ENCODE assay signal across 17 cellular contexts in genomic region chr2:69603146-69603743, GRCh38. TPM values are rescaled to one million over a fixed set of nuclear protein-coding genes. Genes with fewer than 3 reads are reported as not detected.
DNase-seq lines count a peak whose midpoint lies in the region; ATAC-seq and TF ChIP-seq lines count a peak whose summit lies in the region.
"Had no signal": no experiment of that assay in that cellular context is flagged by ENCODE, and none has a peak within 500 bp of the region (broad histone marks: within the 10 kb centered on the region; RNA-seq: fewer than 3 reads in every experiment).

No MANE protein-coding gene starts in this region.

- intact Hi-C loops in Right ventricle myocardium inferior (cut with DNase I): no loop called here
- intact Hi-C loops in left ventricle myocardium inferior (cut with micrococcal nuclease): no loop called here
- intact Hi-C loops in activated CD8-positive, alpha-beta T cell treated with anti-CD3 and anti-CD28 coated beads for 36 hours (cut with micrococcal nuclease): no loop called here

- H3K9me3 ChIP-seq in left ventricle myocardium inferior (replicated peaks): no peaks in the 10 kb centered on the region
- H3K9me3 ChIP-seq: mucosa of descending colon, uterus had no signal

- POLR2A ChIA-PET in activated CD8-positive, alpha-beta T cell treated with anti-CD3 and anti-CD28 coated beads for 36 hours (lab: Charles Lee): interaction anchor here (0.6 to 2.3 kb wide), 7 partner anchors 10 to 537 kb away, joined by 3 to 11 read pairs (median 3); no protein-coding TSS in a partner anchor

- no peaks in the 10 kb centered on the region for H3K27me3 ChIP-seq in left ventricle myocardium inferior (ENCODE audit: low read depth)
- H3K27me3 ChIP-seq: uterus had no signal

- peaks cover 56% of the 10 kb centered on the region for H3K36me3 Mint-ChIP-seq in activated CD8-positive, alpha-beta T cell treated with anti-CD3 and anti-CD28 coated beads for 36 hours (ENCODE audit: low read depth)

- H3K27ac ChIP-seq in left ventricle myocardium inferior (replicated peaks): no peak overlapping the region
- H3K27ac ChIP-seq: RWPE1, uterus had no signal

- CTCF ChIA-PET in activated CD8-positive, alpha-beta T cell treated with anti-CD3 and anti-CD28 coated beads for 36 hours (lab: Charles Lee): interaction anchor here (0.7 to 4.9 kb wide), 5 partner anchors 10 to 38 kb away, joined by 3 to 20 read pairs (median 4); no protein-coding TSS in a partner anchor

- no peaks in the 10 kb centered on the region for H3K27me3 Mint-ChIP-seq in activated CD8-positive, alpha-beta T cell treated with anti-CD3 and anti-CD28 coated beads for 36 hours
- no peaks in the 10 kb centered on the region for H3K27me3 Mint-ChIP-seq in stimulated activated naive CD8-positive, alpha-beta T cell treated with anti-CD3 and anti-CD28 coated beads, Interleukin-15, amount 100 ng/mL, for 72 hours

- no peak overlapping the region for H3K4me3 ChIP-seq in left ventricle myocardium inferior
- H3K4me3 ChIP-seq: mucosa of descending colon, uterus had no signal

- ATAC-seq in Right ventricle myocardium inferior (peak; percentile 31), HG02938 (IDR thresholded peaks at IDR 0.05; ENCODE audit: unreplicated experiment) (no peak), HG02884 (IDR thresholded peaks at IDR 0.05; ENCODE audit: unreplicated experiment) (no peak)
- peak; percentile 28 for ATAC-seq in activated CD8-positive, alpha-beta T cell treated with anti-CD3 and anti-CD28 coated beads for 36 hours
- peak; percentile 34 for ATAC-seq in stimulated activated naive CD8-positive, alpha-beta T cell treated with anti-CD3 and anti-CD28 coated beads, Interleukin-15, amount 100 ng/mL, for 72 hours
- ATAC-seq: mucosa of descending colon had no signal

- peaks cover 18% of the 10 kb centered on the region for H3K9me3 Mint-ChIP-seq in activated CD8-positive, alpha-beta T cell treated with anti-CD3 and anti-CD28 coated beads for 36 hours
- peaks cover 6 to 9% of the 10 kb centered on the region in 2 donors for H3K9me3 Mint-ChIP-seq in stimulated activated naive CD8-positive, alpha-beta T cell treated with anti-CD3 and anti-CD28 coated beads, Interleukin-15, amount 100 ng/mL, for 72 hours
- H3K9me3 Mint-ChIP-seq: T-helper 1 cell treated with Interleukin-12 subunit alpha and Interleukin-12 subunit beta and Interleukin-4 antibody, amounts not matched to agents 30 μg/mL and 1 μg/mL, for 36 hours had no signal

- peaks cover 87% of the 10 kb centered on the region for H3K4me1 Mint-ChIP-seq in activated CD8-positive, alpha-beta T cell treated with anti-CD3 and anti-CD28 coated beads for 36 hours (ENCODE audit: low read depth)
- H3K4me1 Mint-ChIP-seq in stimulated activated naive CD8-positive, alpha-beta T cell treated with anti-CD3 and anti-CD28 coated beads, Interleukin-15, amount 100 ng/mL, for 72 hours: peaks cover 90% of the 10 kb centered on the region

- DNase-seq in Right ventricle myocardium inferior (ENCODE audit: missing footprints) (no peak), left ventricle myocardium inferior (no peak), fibroblast of gingiva (ENCODE audit: low read depth) (peak; percentile 19), SW480 (ENCODE audit: low spot score) (no peak)
- DNase-seq in activated CD8-positive, alpha-beta T cell treated with anti-CD3 and anti-CD28 coated beads for 36 hours: peak; percentile 25
- no peak for DNase-seq in stimulated activated naive CD8-positive, alpha-beta T cell treated with anti-CD3 and anti-CD28 coated beads, Interleukin-15, amount 100 ng/mL, for 72 hours
- DNase-seq: activated effector memory CD4-positive, alpha-beta T cell treated with anti-CD3 and anti-CD28 coated beads, Interleukin-2, amount 50 U/mL, for 16 hours; effector CD4-positive, alpha-beta T cell; left cardiac atrium; mucosa of descending colon; NCI-H1092; NCI-H2171 treated with DMSO at 0.1 percent for 48 hours; uterus had no signal

- H3K4me1 ChIP-seq in left ventricle myocardium inferior: peaks cover 82% of the 10 kb centered on the region
- H3K4me1 ChIP-seq: uterus had no signal

- no peak for TF ChIP-seq CTCF in left ventricle myocardium inferior (IDR thresholded peaks at IDR 0.05; ENCODE audit: borderline replicate concordance)
- no peak for TF ChIP-seq CTCF in activated CD8-positive, alpha-beta T cell treated with anti-CD3 and anti-CD28 coated beads for 36 hours (IDR thresholded peaks at IDR 0.05)

- H3K27ac Mint-ChIP-seq in activated CD8-positive, alpha-beta T cell treated with anti-CD3 and anti-CD28 coated beads for 36 hours: peak overlapping the region; percentile 22
- H3K27ac Mint-ChIP-seq in stimulated activated naive CD8-positive, alpha-beta T cell treated with anti-CD3 and anti-CD28 coated beads, Interleukin-15, amount 100 ng/mL, for 72 hours: no peak overlapping the region
- H3K27ac Mint-ChIP-seq: T-helper 1 cell treated with Interleukin-12 subunit alpha and Interleukin-12 subunit beta and Interleukin-4 antibody, amounts not matched to agents 30 μg/mL and 1 μg/mL, for 36 hours had no signal

- peaks cover 4% of the 10 kb centered on the region for H3K36me3 ChIP-seq in left ventricle myocardium inferior
- H3K36me3 ChIP-seq: uterus had no signal

- no peak overlapping the region for H3K4me3 Mint-ChIP-seq in activated CD8-positive, alpha-beta T cell treated with anti-CD3 and anti-CD28 coated beads for 36 hours
- H3K4me3 Mint-ChIP-seq in stimulated activated naive CD8-positive, alpha-beta T cell treated with anti-CD3 and anti-CD28 coated beads, Interleukin-15, amount 100 ng/mL, for 72 hours: peak overlapping the region; percentile 5 to 30
- H3K4me3 Mint-ChIP-seq: T-helper 1 cell treated with Interleukin-12 subunit alpha and Interleukin-12 subunit beta and Interleukin-4 antibody, amounts not matched to agents 30 μg/mL and 1 μg/mL, for 36 hours had no signal

RNA-seq across cellular contexts. Expression of gene AAK1, which starts 40.3 kb away (rescaled TPM):
- 76.2 TPM for total RNA-seq in Right ventricle myocardium inferior
- 133 TPM for total RNA-seq in left ventricle myocardium inferior
- total RNA-seq in activated CD8-positive, alpha-beta T cell treated with anti-CD3 and anti-CD28 coated beads for 36 hours: 100 to 1,000 TPM; 114 to 115 TPM

Comparison
In these comparisons a context has a peak if more than half of its experiments do, and no peak if none do; other contexts are left out.
1. ATAC-seq: peak in Right ventricle myocardium inferior (single experiment), activated CD8-positive, alpha-beta T cell treated with anti-CD3 and anti-CD28 coated beads for 36 hours (single experiment) and stimulated activated naive CD8-positive, alpha-beta T cell treated with anti-CD3 and anti-CD28 coated beads, Interleukin-15, amount 100 ng/mL, for 72 hours (single experiment); none in HG02938 (single experiment) and HG02884 (single experiment).
2. DNase-seq: peak in activated CD8-positive, alpha-beta T cell treated with anti-CD3 and anti-CD28 coated beads for 36 hours (single experiment) and fibroblast of gingiva (single experiment); none in Right ventricle myocardium inferior (single experiment), left ventricle myocardium inferior (single experiment), stimulated activated naive CD8-positive, alpha-beta T cell treated with anti-CD3 and anti-CD28 coated beads, Interleukin-15, amount 100 ng/mL, for 72 hours (0 of 2) and SW480 (single experiment).